In the genomic region with DNA sequence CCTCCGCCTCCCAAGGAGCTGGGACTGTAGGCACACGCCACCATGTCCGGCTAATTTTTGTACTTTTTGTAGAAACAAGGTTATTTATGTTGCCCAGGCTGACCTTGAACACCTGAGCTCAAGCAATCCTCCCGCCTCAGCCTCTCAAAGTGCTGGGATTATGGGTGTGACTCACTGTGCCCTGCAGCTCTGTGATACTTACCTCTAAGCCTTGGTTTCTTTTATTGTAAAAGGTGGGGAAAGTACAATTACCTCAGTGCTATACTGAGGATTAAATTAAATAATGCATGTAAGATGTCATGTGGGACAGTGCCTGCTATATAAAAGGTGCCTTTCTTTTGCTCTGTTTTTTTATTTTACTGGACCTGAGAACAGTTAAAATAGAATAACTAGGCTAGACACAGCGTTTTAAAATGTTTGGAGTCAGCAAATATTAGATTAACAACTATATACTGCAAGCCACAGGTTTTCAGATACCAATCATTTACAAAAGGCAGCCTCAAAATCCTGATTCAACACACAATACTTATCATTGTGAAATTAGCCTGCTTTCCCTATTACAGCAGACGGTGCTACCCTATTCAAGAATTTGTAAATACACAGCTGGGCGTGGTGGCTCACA, we compare ENCODE assay signal across 1 cellular context.
TF ChIP-seq lines count a peak whose summit lies in the region.

No MANE protein-coding gene starts in this region.

TF ChIP-seq in HepG2, 621 proteins besides CTCF, POLR2A, EP300 and RAD21:
- TF ChIP-seq ZNF678 (CRISPR knock-in tag; IDR thresholded peaks at IDR 0.05) (no peak), RELA (CRISPR knock-in tag; IDR thresholded peaks at IDR 0.05) (no peak), HMGA1 (CRISPR knock-in tag; conservative IDR thresholded peaks at IDR 0.05) (no peak), SRSF1 (optimal IDR thresholded peaks at IDR 0.05; ENCODE audit: low read depth, low read length) (no peak), TRIM24 (CRISPR knock-in tag; IDR thresholded peaks at IDR 0.05) (no peak), TSC22D2 (CRISPR knock-in tag; IDR thresholded peaks at IDR 0.05; ENCODE audit: borderline replicate concordance) (no peak), ZNF180 (CRISPR knock-in tag; IDR thresholded peaks at IDR 0.05; ENCODE audit: borderline replicate concordance, low read depth) (no peak), MAFK (conservative IDR thresholded peaks at IDR 0.05 in 1 of 2, IDR thresholded peaks at IDR 0.05 in 1 of 2; ENCODE audit: low read length in 2 of 2) (peak; percentile 70 to 77; a peak in 3 of 4 replicates), GFI1 (CRISPR knock-in tag; IDR thresholded peaks at IDR 0.05; ENCODE audit: borderline replicate concordance) (no peak), MAFF (IDR thresholded peaks at IDR 0.05; ENCODE audit: low read depth, low read length) (peak; percentile 62; the same call in 1 of the 2 replicates)
- TF ChIP-seq, protein P1, sequence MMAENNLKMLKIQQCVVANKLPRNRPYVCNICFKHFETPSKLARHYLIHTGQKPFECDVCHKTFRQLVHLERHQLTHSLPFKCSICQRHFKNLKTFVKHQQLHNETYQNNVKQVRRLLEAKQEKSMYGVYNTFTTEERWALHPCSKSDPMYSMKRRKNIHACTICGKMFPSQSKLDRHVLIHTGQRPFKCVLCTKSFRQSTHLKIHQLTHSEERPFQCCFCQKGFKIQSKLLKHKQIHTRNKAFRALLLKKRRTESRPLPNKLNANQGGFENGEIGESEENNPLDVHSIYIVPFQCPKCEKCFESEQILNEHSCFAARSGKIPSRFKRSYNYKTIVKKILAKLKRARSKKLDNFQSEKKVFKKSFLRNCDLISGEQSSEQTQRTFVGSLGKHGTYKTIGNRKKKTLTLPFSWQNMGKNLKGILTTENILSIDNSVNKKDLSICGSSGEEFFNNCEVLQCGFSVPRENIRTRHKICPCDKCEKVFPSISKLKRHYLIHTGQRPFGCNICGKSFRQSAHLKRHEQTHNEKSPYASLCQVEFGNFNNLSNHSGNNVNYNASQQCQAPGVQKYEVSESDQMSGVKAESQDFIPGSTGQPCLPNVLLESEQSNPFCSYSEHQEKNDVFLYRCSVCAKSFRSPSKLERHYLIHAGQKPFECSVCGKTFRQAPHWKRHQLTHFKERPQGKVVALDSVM (CRISPR knock-in tag; IDR thresholded peaks at IDR 0.05), result peak; percentile 60
- TF ChIP-seq, protein P2, sequence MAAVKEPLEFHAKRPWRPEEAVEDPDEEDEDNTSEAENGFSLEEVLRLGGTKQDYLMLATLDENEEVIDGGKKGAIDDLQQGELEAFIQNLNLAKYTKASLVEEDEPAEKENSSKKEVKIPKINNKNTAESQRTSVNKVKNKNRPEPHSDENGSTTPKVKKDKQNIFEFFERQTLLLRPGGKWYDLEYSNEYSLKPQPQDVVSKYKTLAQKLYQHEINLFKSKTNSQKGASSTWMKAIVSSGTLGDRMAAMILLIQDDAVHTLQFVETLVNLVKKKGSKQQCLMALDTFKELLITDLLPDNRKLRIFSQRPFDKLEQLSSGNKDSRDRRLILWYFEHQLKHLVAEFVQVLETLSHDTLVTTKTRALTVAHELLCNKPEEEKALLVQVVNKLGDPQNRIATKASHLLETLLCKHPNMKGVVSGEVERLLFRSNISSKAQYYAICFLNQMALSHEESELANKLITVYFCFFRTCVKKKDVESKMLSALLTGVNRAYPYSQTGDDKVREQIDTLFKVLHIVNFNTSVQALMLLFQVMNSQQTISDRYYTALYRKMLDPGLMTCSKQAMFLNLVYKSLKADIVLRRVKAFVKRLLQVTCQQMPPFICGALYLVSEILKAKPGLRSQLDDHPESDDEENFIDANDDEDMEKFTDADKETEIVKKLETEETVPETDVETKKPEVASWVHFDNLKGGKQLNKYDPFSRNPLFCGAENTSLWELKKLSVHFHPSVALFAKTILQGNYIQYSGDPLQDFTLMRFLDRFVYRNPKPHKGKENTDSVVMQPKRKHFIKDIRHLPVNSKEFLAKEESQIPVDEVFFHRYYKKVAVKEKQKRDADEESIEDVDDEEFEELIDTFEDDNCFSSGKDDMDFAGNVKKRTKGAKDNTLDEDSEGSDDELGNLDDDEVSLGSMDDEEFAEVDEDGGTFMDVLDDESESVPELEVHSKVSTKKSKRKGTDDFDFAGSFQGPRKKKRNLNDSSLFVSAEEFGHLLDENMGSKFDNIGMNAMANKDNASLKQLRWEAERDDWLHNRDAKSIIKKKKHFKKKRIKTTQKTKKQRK (IDR thresholded peaks at IDR 0.05; ENCODE audit: low read length), result no peak
